9 cellular contexts compared by ENCODE assay signal in genomic region chr20:50054626-50055511, GRCh38. TPM values are rescaled to one million over a fixed set of nuclear protein-coding genes. Genes with fewer than 3 reads are reported as not detected.
A peak's percentile ranks its signal among the peaks of the same experiment; 100 is the strongest.
DNase-seq lines count a peak whose midpoint lies in the region; ATAC-seq lines count a peak whose summit lies in the region.
"Had no signal": no experiment of that assay in that cellular context is flagged by ENCODE, and none has a peak within 500 bp of the region (broad histone marks: within the 10 kb centered on the region; RNA-seq: fewer than 3 reads in every experiment).

No MANE protein-coding gene starts in this region.

- H3K4me1 ChIP-seq in stomach smooth muscle (ENCODE audit: control insufficient read depth, insufficient read depth, low read length), result peaks cover 13% of the 10 kb centered on the region

- no peaks in the 10 kb centered on the region for H3K27me3 ChIP-seq in stomach smooth muscle (ENCODE audit: control insufficient read depth in 1 of 2, insufficient read depth in 2 of 2, low read length in 2 of 2)

- H3K4me3 ChIP-seq in stomach smooth muscle (ENCODE audit: low read length in 2 of 2), result no peak overlapping the region

- H3K36me3 ChIP-seq in stomach smooth muscle (ENCODE audit: control insufficient read depth in 2 of 2, insufficient read depth in 2 of 2, low read length in 2 of 2), result no peaks in the 10 kb centered on the region

- H3K27ac Mint-ChIP-seq in activated CD4-positive, alpha-beta memory T cell treated with anti-CD3 and anti-CD28 coated beads for 36 hours, result no peak overlapping the region
- H3K27ac Mint-ChIP-seq: stimulated activated naive CD8-positive, alpha-beta T cell treated with anti-CD3 and anti-CD28 coated beads, Interleukin-15, Interleukin-2, amounts not matched to agents 100 ng/mL and 50 ng/mL, for 24 hours had no signal

- H3K27me3 Mint-ChIP-seq in activated CD4-positive, alpha-beta memory T cell treated with anti-CD3 and anti-CD28 coated beads for 36 hours, result peaks cover 6% of the 10 kb centered on the region

- CTCF ChIA-PET in activated CD4-positive, alpha-beta memory T cell treated with anti-CD3 and anti-CD28 coated beads for 36 hours (lab: Charles Lee), result no interaction called here

- peak overlapping the region; percentile 78 for H3K27ac ChIP-seq in caudate nucleus (ENCODE audit: low read depth, low read length)
- peak overlapping the region; percentile 11 for H3K27ac ChIP-seq in stomach smooth muscle (ENCODE audit: low read length)

- no peaks in the 10 kb centered on the region for H3K36me3 Mint-ChIP-seq in activated CD4-positive, alpha-beta memory T cell treated with anti-CD3 and anti-CD28 coated beads for 36 hours

- no peaks in the 10 kb centered on the region for H3K9me3 Mint-ChIP-seq in activated CD4-positive, alpha-beta memory T cell treated with anti-CD3 and anti-CD28 coated beads for 36 hours
- H3K9me3 Mint-ChIP-seq: stimulated activated naive CD8-positive, alpha-beta T cell treated with anti-CD3 and anti-CD28 coated beads, Interleukin-15, Interleukin-2, amounts not matched to agents 100 ng/mL and 50 ng/mL, for 24 hours had no signal

- no peaks in the 10 kb centered on the region for H3K4me1 Mint-ChIP-seq in activated CD4-positive, alpha-beta memory T cell treated with anti-CD3 and anti-CD28 coated beads for 36 hours (ENCODE audit: low read depth)

- H3K9ac ChIP-seq in stomach smooth muscle (ENCODE audit: low read length in 2 of 2), result no peak overlapping the region

- H3K9me3 ChIP-seq in stomach smooth muscle (ENCODE audit: control insufficient read depth in 2 of 2, low read length in 2 of 2), result no peaks in the 10 kb centered on the region

- intact Hi-C loops in activated CD4-positive, alpha-beta memory T cell treated with anti-CD3 and anti-CD28 coated beads for 36 hours (cut with micrococcal nuclease), result no loop called here

- no peak for ATAC-seq in GM19328 (IDR thresholded peaks at IDR 0.05; ENCODE audit: unreplicated experiment)

- peak; percentile 77 for DNase-seq in HT-29 (ENCODE audit: low spot score)
- DNase-seq in caudate nucleus (lab: John Stamatoyannopoulos, UW), result peak in 56 of 61 donors; percentile 15 to 86 (median 68)
- peak; percentile 94 for DNase-seq in left kidney (ENCODE audit: low read depth, low spot score)
- DNase-seq in COR-L47 (lab: John Stamatoyannopoulos, UW), result no peak
- DNase-seq in NCI-H1048 (lab: John Stamatoyannopoulos, UW), result no peak
- DNase-seq in activated CD4-positive, alpha-beta memory T cell treated with anti-CD3 and anti-CD28 coated beads for 36 hours, result no peak

- no peak overlapping the region for H3K4me3 Mint-ChIP-seq in activated CD4-positive, alpha-beta memory T cell treated with anti-CD3 and anti-CD28 coated beads for 36 hours
- H3K4me3 Mint-ChIP-seq: stimulated activated naive CD8-positive, alpha-beta T cell treated with anti-CD3 and anti-CD28 coated beads, Interleukin-15, Interleukin-2, amounts not matched to agents 100 ng/mL and 50 ng/mL, for 24 hours had no signal

- POLR2A ChIA-PET in activated CD4-positive, alpha-beta memory T cell treated with anti-CD3 and anti-CD28 coated beads for 36 hours (lab: Charles Lee), result no interaction called here

RNA-seq across cellular contexts. Expression of gene UBE2V1, which starts 58.1 kb away (rescaled TPM):
- 53.3 and 68.3 TPM in 2 replicates for total RNA-seq in HT-29 (2014; rRNA removed; shearing (Covaris generic))
- total RNA-seq in activated CD4-positive, alpha-beta memory T cell treated with anti-CD3 and anti-CD28 coated beads for 36 hours, result 100 to 1,000 TPM; 167 to 172 TPM

Comparison
In these comparisons a context has a peak if more than half of its experiments do, and no peak if none do; other contexts are left out.
1. DNase-seq: peak in HT-29 (single experiment), caudate nucleus (56 of 61) and left kidney (single experiment); none in COR-L47 (single experiment), NCI-H1048 (single experiment) and activated CD4-positive, alpha-beta memory T cell treated with anti-CD3 and anti-CD28 coated beads for 36 hours (single experiment).